12 cellular contexts compared by ENCODE assay signal in genomic region chr22:31123292-31123602, GRCh38. TPM values are rescaled to one million over a fixed set of nuclear protein-coding genes. Genes with fewer than 3 reads are reported as not detected.
DNase-seq lines count a peak whose midpoint lies in the region; ATAC-seq and TF ChIP-seq lines count a peak whose summit lies in the region.
"Had no signal": no experiment of that assay in that cellular context is flagged by ENCODE, and none has a peak within 500 bp of the region (broad histone marks: within the 10 kb centered on the region; RNA-seq: fewer than 3 reads in every experiment).

No MANE protein-coding gene starts in this region.

- H3K27ac ChIP-seq in SK-N-SH (ENCODE audit: low read depth in 2 of 2, low read length in 1 of 2): peak overlapping the region in 1 of 2 experiments; percentile 72; a peak in 1 of 4 replicates
- H3K27ac ChIP-seq in tibial artery: peak overlapping the region in 1 of 2 donors; percentile 16
- no peak overlapping the region for H3K27ac ChIP-seq in SJCRH30

- H3K4me1 Mint-ChIP-seq in dendritic cell treated with granulocyte-macrophage colony-stimulating factor and Interleukin-4, amounts not matched to agents 40 ng/mL and 50 ng/mL, for 4 days (ENCODE audit: low read depth): peaks cover 13% of the 10 kb centered on the region
- peaks cover 16% of the 10 kb centered on the region for H3K4me1 Mint-ChIP-seq in mesothelial cell of epicardium

- no peaks in the 10 kb centered on the region for H3K79me2 ChIP-seq in SK-N-SH (ENCODE audit: insufficient read depth)

- intact Hi-C loops in dendritic cell treated with granulocyte-macrophage colony-stimulating factor and Interleukin-4, amounts not matched to agents 40 ng/mL and 50 ng/mL, for 4 days (cut with micrococcal nuclease): no loop called here
- intact Hi-C loops in tibial artery (cut with DNase I; ENCODE audit: low total_unique reads): no loop called here

- TF ChIP-seq RAD21 in SK-N-SH (IDR thresholded peaks at IDR 0.05; ENCODE audit: low read length): no peak

- H3F3A ChIP-seq in SK-N-SH (replicated peaks; ENCODE audit: insufficient read depth): no peaks in the 10 kb centered on the region

- ATAC-seq in SK-N-SH treated with all-trans-retinoic acid at 6 μM for 48 hours (no peak; the same call in 2 of the 3 replicates), GM21526 (IDR thresholded peaks at IDR 0.05; ENCODE audit: low FRiP score, unreplicated experiment) (no peak), HG02870 (IDR thresholded peaks at IDR 0.05; ENCODE audit: unreplicated experiment) (no peak)

- H3K9me3 ChIP-seq in SK-N-SH: no peaks in the 10 kb centered on the region
- H3K9me3 ChIP-seq in tibial artery: no peaks in the 10 kb centered on the region
- no peaks in the 10 kb centered on the region for H3K9me3 ChIP-seq in SJCRH30 (replicated peaks)

- no peaks in the 10 kb centered on the region for H3K36me3 ChIP-seq in SK-N-SH (replicated peaks in 1 of 2; ENCODE audit: control insufficient read depth in 1 of 2, insufficient read depth in 2 of 2, low read length in 1 of 2)
- no peaks in the 10 kb centered on the region for H3K36me3 ChIP-seq in tibial artery
- no peaks in the 10 kb centered on the region for H3K36me3 ChIP-seq in SJCRH30

- H4K20me1 ChIP-seq in SK-N-SH (ENCODE audit: insufficient read depth): no peaks in the 10 kb centered on the region

- no peaks in the 10 kb centered on the region for H3K9me3 Mint-ChIP-seq in dendritic cell treated with granulocyte-macrophage colony-stimulating factor and Interleukin-4, amounts not matched to agents 40 ng/mL and 50 ng/mL, for 4 days
- H3K9me3 Mint-ChIP-seq in mesothelial cell of epicardium: no peaks in the 10 kb centered on the region
- H3K9me3 Mint-ChIP-seq: memory B cell had no signal

- peak overlapping the region; percentile 88 for H3K4me2 ChIP-seq in SK-N-SH

- no peak for TF ChIP-seq EP300 in SK-N-SH (IDR thresholded peaks at IDR 0.05; ENCODE audit: borderline replicate concordance in 1 of 2, low read depth in 1 of 2, low read length in 1 of 2)

- H3K9ac ChIP-seq in SK-N-SH: peak overlapping the region; percentile 58

- H3K9me2 ChIP-seq in SK-N-SH: no peaks in the 10 kb centered on the region

- POLR2A ChIA-PET in SK-N-SH (lab: Yijun Ruan, JAX): interaction anchor here (1.0 to 1.8 kb wide), 2 partner anchors 16 to 38 kb away, joined by 3 to 6 read pairs; partner anchors contain the start of gene SELENOM

- 76% methylated on average over 3 of the region's 4 CpGs for WGBS in SK-N-SH (ENCODE audit: low lambda C conversion rate)

- H3K4me3 ChIP-seq in SK-N-SH (ENCODE audit: low read depth in 2 of 2, low read length in 1 of 2) (peak overlapping the region; percentile 72 to 79), tibial artery (peak overlapping the region; percentile 42 to 45), SJCRH30 (no peak overlapping the region; the same call in 1 of the 2 replicates)

- H3K27me3 Mint-ChIP-seq in dendritic cell treated with granulocyte-macrophage colony-stimulating factor and Interleukin-4, amounts not matched to agents 40 ng/mL and 50 ng/mL, for 4 days: peaks cover 7% of the 10 kb centered on the region
- H3K27me3 Mint-ChIP-seq in mesothelial cell of epicardium (ENCODE audit: low read depth): no peaks in the 10 kb centered on the region

- CTCF ChIA-PET in SK-N-SH (lab: Yijun Ruan, JAX): interaction anchor here (1.4 to 8.2 kb wide), 2 partner anchors 14 to 35 kb away, joined by 3 to 52 read pairs; partner anchors contain the start of gene SELENOM

- peak overlapping the region; percentile 75; the same call in 1 of the 2 replicates for H2AFZ ChIP-seq in SK-N-SH (ENCODE audit: low read depth)

- DNase-seq in SK-N-SH: no peak
- no peak for DNase-seq in mesothelial cell of epicardium (ENCODE audit: low spot score in 2 of 2, unreplicated experiment in 2 of 2)
- no peak for DNase-seq in tibial artery
- no peak for DNase-seq in SJCRH30
- DNase-seq: activated effector memory CD4-positive, alpha-beta T cell treated with anti-CD3 and anti-CD28 coated beads, Interleukin-2, amount 50 U/mL, for 16 hours; stimulated activated CD4-positive, alpha-beta T cell treated with anti-CD3 and anti-CD28 coated beads, Interleukin-2, amount 100 ng/mL, for 24 hours had no signal

- H3K27ac Mint-ChIP-seq in dendritic cell treated with granulocyte-macrophage colony-stimulating factor and Interleukin-4, amounts not matched to agents 40 ng/mL and 50 ng/mL, for 4 days: no peak overlapping the region
- H3K27ac Mint-ChIP-seq in mesothelial cell of epicardium: no peak overlapping the region
- H3K27ac Mint-ChIP-seq: memory B cell had no signal

- H3K27me3 ChIP-seq in SK-N-SH (ENCODE audit: insufficient read depth): no peaks in the 10 kb centered on the region
- H3K27me3 ChIP-seq in tibial artery: no peaks in the 10 kb centered on the region
- no peaks in the 10 kb centered on the region for H3K27me3 ChIP-seq in SJCRH30

- H3K4me1 ChIP-seq in SK-N-SH (ENCODE audit: control insufficient read depth in 1 of 2, insufficient read depth in 2 of 2, low read depth in 1 of 2, low read length in 1 of 2) (peaks cover 0 to 43% of the 10 kb centered on the region in 2 experiments; a peak in 1 of 4 replicates), tibial artery (peaks cover 0 to 17% (median 11%) of the 10 kb centered on the region in 4 donors), SJCRH30 (no peaks in the 10 kb centered on the region)

- peak overlapping the region; percentile 21 for H3K4me3 Mint-ChIP-seq in dendritic cell treated with granulocyte-macrophage colony-stimulating factor and Interleukin-4, amounts not matched to agents 40 ng/mL and 50 ng/mL, for 4 days
- peak overlapping the region; percentile 70 for H3K4me3 Mint-ChIP-seq in mesothelial cell of epicardium
- H3K4me3 Mint-ChIP-seq: memory B cell had no signal

- no peak for TF ChIP-seq CTCF in SK-N-SH (IDR thresholded peaks at IDR 0.05)
- TF ChIP-seq CTCF in mesothelial cell of epicardium (IDR thresholded peaks at IDR 0.05; ENCODE audit: unreplicated experiment): no peak
- no peak for TF ChIP-seq CTCF in tibial artery (IDR thresholded peaks at IDR 0.05)

- H3K36me3 Mint-ChIP-seq in dendritic cell treated with granulocyte-macrophage colony-stimulating factor and Interleukin-4, amounts not matched to agents 40 ng/mL and 50 ng/mL, for 4 days (ENCODE audit: low read depth): no peaks in the 10 kb centered on the region
- no peaks in the 10 kb centered on the region for H3K36me3 Mint-ChIP-seq in mesothelial cell of epicardium
- H3K36me3 Mint-ChIP-seq: memory B cell had no signal

TF ChIP-seq in SK-N-SH, 30 proteins besides CTCF, POLR2A, EP300 and RAD21 (continues in another document):
- no peak for TF ChIP-seq TCF12 (IDR thresholded peaks at IDR 0.05)
- TF ChIP-seq GABPA (IDR thresholded peaks at IDR 0.05; ENCODE audit: low read depth): no peak
- TF ChIP-seq CHD2 (IDR thresholded peaks at IDR 0.05; ENCODE audit: low read length, partially characterized antibody): no peak
- TF ChIP-seq, protein P1, sequence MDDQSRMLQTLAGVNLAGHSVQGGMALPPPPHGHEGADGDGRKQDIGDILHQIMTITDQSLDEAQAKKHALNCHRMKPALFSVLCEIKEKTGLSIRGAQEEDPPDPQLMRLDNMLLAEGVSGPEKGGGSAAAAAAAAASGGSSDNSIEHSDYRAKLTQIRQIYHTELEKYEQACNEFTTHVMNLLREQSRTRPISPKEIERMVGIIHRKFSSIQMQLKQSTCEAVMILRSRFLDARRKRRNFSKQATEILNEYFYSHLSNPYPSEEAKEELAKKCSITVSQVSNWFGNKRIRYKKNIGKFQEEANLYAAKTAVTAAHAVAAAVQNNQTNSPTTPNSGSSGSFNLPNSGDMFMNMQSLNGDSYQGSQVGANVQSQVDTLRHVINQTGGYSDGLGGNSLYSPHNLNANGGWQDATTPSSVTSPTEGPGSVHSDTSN (IDR thresholded peaks at IDR 0.05): no peak

TF ChIP-seq in SK-N-SH treated with all-trans-retinoic acid at 6 μM for 48 hours, 23 proteins besides CTCF, POLR2A, EP300 and RAD21 (continues in another document):
- TF ChIP-seq ZFP30 (CRISPR knock-in tag; IDR thresholded peaks at IDR 0.05) (no peak), ZFP3 (CRISPR knock-in tag; IDR thresholded peaks at IDR 0.05) (no peak), CSDC2 (CRISPR knock-in tag; IDR thresholded peaks at IDR 0.05) (no peak), SNAI2 (CRISPR knock-in tag; IDR thresholded peaks at IDR 0.05) (no peak), OSR1 (CRISPR knock-in tag; IDR thresholded peaks at IDR 0.05) (no peak), ISL1 (CRISPR knock-in tag; IDR thresholded peaks at IDR 0.05) (no peak), ZNF8 (CRISPR knock-in tag; IDR thresholded peaks at IDR 0.05) (no peak), TCF4 (CRISPR knock-in tag; IDR thresholded peaks at IDR 0.05; ENCODE audit: borderline replicate concordance) (no peak), ZNF70 (CRISPR knock-in tag; IDR thresholded peaks at IDR 0.05) (no peak), ZNF565 (CRISPR knock-in tag; conservative IDR thresholded peaks at IDR 0.05; ENCODE audit: low read depth) (no peak), RARB (CRISPR knock-in tag; IDR thresholded peaks at IDR 0.05) (no peak)

RNA-seq across cellular contexts. Expression of gene INPP5J, which starts 0.5 kb away (rescaled TPM):
- polyA plus RNA-seq in SK-N-SH (2012; rRNA removed): 3.2 TPM in 2 replicates
- 0.73 and 1.2 TPM in 2 replicates for polyA plus RNA-seq in SK-N-SH (2012; cell fraction: cytosol; rRNA removed)
- 14.7 and 18.9 TPM in 2 replicates for polyA plus RNA-seq in SK-N-SH (2012; cell fraction: nucleus; rRNA removed)
- total RNA-seq in mesothelial cell of epicardium: 8.6 to 10.8 TPM (median 9.3 TPM) in 3 replicates
- 0.10 and 0.12 TPM in 2 replicates for total RNA-seq in SJCRH30 (2014; rRNA removed; shearing (Covaris generic))

RNA-seq across cellular contexts. Expression of gene SELENOM, which starts 15.9 kb away (rescaled TPM):
- polyA plus RNA-seq in SK-N-SH (2012; rRNA removed): 97.1 and 117 TPM in 2 replicates
- 55.2 and 84.3 TPM in 2 replicates for polyA plus RNA-seq in SK-N-SH (2012; cell fraction: cytosol; rRNA removed)
- 81.0 and 129 TPM in 2 replicates for polyA plus RNA-seq in SK-N-SH (2012; cell fraction: nucleus; rRNA removed)
- total RNA-seq in mesothelial cell of epicardium: 38.8 to 40.9 TPM (median 39.7 TPM) in 3 replicates
- total RNA-seq in SJCRH30 (2014; rRNA removed; shearing (Covaris generic)): 0.24 TPM in 1 of 2 replicates, not detected in the other

RNA-seq across cellular contexts. Expression of gene PLA2G3, which starts 17.1 kb away (rescaled TPM):
- polyA plus RNA-seq in SK-N-SH (2012; rRNA removed): not detected in 2 replicates
- not detected in 2 replicates for polyA plus RNA-seq in SK-N-SH (2012; cell fraction: cytosol; rRNA removed)
- polyA plus RNA-seq in SK-N-SH (2012; cell fraction: nucleus; rRNA removed): not detected in 2 replicates
- total RNA-seq in mesothelial cell of epicardium: 0.11 to 0.29 TPM (median 0.20 TPM) in 3 replicates
- 0.61 and 0.87 TPM in 2 replicates for total RNA-seq in SJCRH30 (2014; rRNA removed; shearing (Covaris generic))
- total RNA-seq: A172 had no signal

RNA-seq across cellular contexts. Expression of gene RNF185, which starts 36.7 kb away (rescaled TPM):
- 21.7 and 32.1 TPM in 2 replicates for polyA plus RNA-seq in SK-N-SH (2012; rRNA removed)
- 18.4 and 24.3 TPM in 2 replicates for polyA plus RNA-seq in SK-N-SH (2012; cell fraction: cytosol; rRNA removed)
- polyA plus RNA-seq in SK-N-SH (2012; cell fraction: nucleus; rRNA removed): 22.4 and 31.8 TPM in 2 replicates
- total RNA-seq in mesothelial cell of epicardium: 27.4 to 28.6 TPM (median 27.8 TPM) in 3 replicates
- total RNA-seq in SJCRH30 (2014; rRNA removed; shearing (Covaris generic)): 23.3 and 24.2 TPM in 2 replicates

RNA-seq across cellular contexts. Expression of gene SMTN, which starts 42.1 kb away (rescaled TPM):
- 12.5 and 30.4 TPM in 2 replicates for polyA plus RNA-seq in SK-N-SH (2012; rRNA removed)
- polyA plus RNA-seq in SK-N-SH (2012; cell fraction: cytosol; rRNA removed): 9.1 and 14.9 TPM in 2 replicates
- polyA plus RNA-seq in SK-N-SH (2012; cell fraction: nucleus; rRNA removed): 70.2 and 73.7 TPM in 2 replicates
- total RNA-seq in mesothelial cell of epicardium: 67.0 to 72.7 TPM (median 72.2 TPM) in 3 replicates
- total RNA-seq in SJCRH30 (2014; rRNA removed; shearing (Covaris generic)): 33.5 and 34.2 TPM in 2 replicates

Comparison
In these comparisons a context has a peak if more than half of its experiments do, and no peak if none do; other contexts are left out.
1. RNA of gene SELENOM, which starts 15.9 kb away (total RNA-seq): 38.8 to 40.9 TPM in mesothelial cell of epicardium; 0.24 TPM in SJCRH30; every median in the first group is over 10 times any median in the second.